ENCODE assay signal across 14 cellular contexts in genomic region chr9:6433405-6433804, GRCh38. TPM values are rescaled to one million over a fixed set of nuclear protein-coding genes. Genes with fewer than 3 reads are reported as not detected.
A peak's percentile ranks its signal among the peaks of the same experiment; 100 is the strongest.
DNase-seq lines count a peak whose midpoint lies in the region; ATAC-seq and TF ChIP-seq lines count a peak whose summit lies in the region.
"Had no signal": no experiment of that assay in that cellular context is flagged by ENCODE, and none has a peak within 500 bp of the region (broad histone marks: within the 10 kb centered on the region; RNA-seq: fewer than 3 reads in every experiment).

No MANE protein-coding gene starts in this region.

- CTCF ChIA-PET in activated naive CD4-positive, alpha-beta T cell treated with anti-CD3 and anti-CD28 coated beads for 36 hours (lab: Charles Lee), result interaction anchor here (0.6 kb wide), 1 partner anchor 635 kb away, joined by 3 read pairs; no protein-coding TSS in a partner anchor

- peaks cover 31% of the 10 kb centered on the region for H3K36me3 Mint-ChIP-seq in activated naive CD4-positive, alpha-beta T cell treated with anti-CD3 and anti-CD28 coated beads for 36 hours (ENCODE audit: low read depth)
- H3K36me3 Mint-ChIP-seq in activated T-helper 17 cell treated with anti-CD3 and anti-CD28 coated beads, Interleukin-2, amount 50 U/mL, for 72 hours (ENCODE audit: low read depth), result peaks cover 75% of the 10 kb centered on the region

- H3K9me3 ChIP-seq in thyroid gland (no peaks in the 10 kb centered on the region), SJCRH30 (replicated peaks) (no peaks in the 10 kb centered on the region)

- H3K27me3 ChIP-seq in thyroid gland (no peaks in the 10 kb centered on the region), SJCRH30 (no peaks in the 10 kb centered on the region)

- peak overlapping the region; percentile 51 for H3K27ac Mint-ChIP-seq in activated naive CD4-positive, alpha-beta T cell treated with anti-CD3 and anti-CD28 coated beads for 36 hours
- peak overlapping the region; percentile 96 for H3K27ac Mint-ChIP-seq in activated T-helper 17 cell treated with anti-CD3 and anti-CD28 coated beads, Interleukin-2, amount 50 U/mL, for 72 hours
- H3K27ac Mint-ChIP-seq: type B pancreatic cell had no signal

- peak; percentile 51 for ATAC-seq in activated T-helper 17 cell treated with anti-CD3 and anti-CD28 coated beads, Interleukin-2, amount 50 U/mL, for 72 hours (replicated peaks)

- peaks cover 26 to 34% of the 10 kb centered on the region in 2 donors for H3K4me1 ChIP-seq in thyroid gland
- H3K4me1 ChIP-seq in SJCRH30, result no peaks in the 10 kb centered on the region

- TF ChIP-seq CTCF in fibroblast of pulmonary artery (IDR thresholded peaks at IDR 0.05; ENCODE audit: low read length, missing control alignments) (no peak), thyroid gland (IDR thresholded peaks at IDR 0.05) (no peak)

- no peak overlapping the region for H3K4me3 ChIP-seq in fibroblast of pulmonary artery (replicated peaks; ENCODE audit: low read depth, low read length)
- no peak overlapping the region for H3K4me3 ChIP-seq in thyroid gland (replicated peaks in 1 of 3)
- H3K4me3 ChIP-seq in SJCRH30, result no peak overlapping the region

- no peaks in the 10 kb centered on the region for H3K9me3 Mint-ChIP-seq in activated naive CD4-positive, alpha-beta T cell treated with anti-CD3 and anti-CD28 coated beads for 36 hours
- no peaks in the 10 kb centered on the region for H3K9me3 Mint-ChIP-seq in activated T-helper 17 cell treated with anti-CD3 and anti-CD28 coated beads, Interleukin-2, amount 50 U/mL, for 72 hours
- H3K9me3 Mint-ChIP-seq: type B pancreatic cell had no signal

- H3K27ac ChIP-seq in thyroid gland (peak overlapping the region in 2 of 3 donors; percentile 19 to 73), SJCRH30 (no peak overlapping the region)
- H3K27ac ChIP-seq: WERI-Rb-1 had no signal

- H3K36me3 ChIP-seq in thyroid gland (no peaks in the 10 kb centered on the region), SJCRH30 (no peaks in the 10 kb centered on the region; the same call in 1 of the 2 replicates)

- WGBS in thyroid gland, 2 donors, result 75 to 79% methylated on average over 2 of the region's 2 CpGs

- peaks cover 65% of the 10 kb centered on the region for H3K4me1 Mint-ChIP-seq in activated naive CD4-positive, alpha-beta T cell treated with anti-CD3 and anti-CD28 coated beads for 36 hours (ENCODE audit: low read depth)
- peaks cover 44% of the 10 kb centered on the region for H3K4me1 Mint-ChIP-seq in activated T-helper 17 cell treated with anti-CD3 and anti-CD28 coated beads, Interleukin-2, amount 50 U/mL, for 72 hours

- H3K4me3 Mint-ChIP-seq in activated naive CD4-positive, alpha-beta T cell treated with anti-CD3 and anti-CD28 coated beads for 36 hours, result no peak overlapping the region
- H3K4me3 Mint-ChIP-seq in activated T-helper 17 cell treated with anti-CD3 and anti-CD28 coated beads, Interleukin-2, amount 50 U/mL, for 72 hours, result peak overlapping the region; percentile 59
- H3K4me3 Mint-ChIP-seq: type B pancreatic cell had no signal

- intact Hi-C loops in activated naive CD4-positive, alpha-beta T cell treated with anti-CD3 and anti-CD28 coated beads for 36 hours (cut with micrococcal nuclease), result loop anchor here (1.0 kb wide), 1 partner anchor 15 kb away; no protein-coding TSS in a partner anchor
- intact Hi-C loops in thyroid gland (cut with DNase I), result no loop called here

- no peaks in the 10 kb centered on the region for H3K27me3 Mint-ChIP-seq in activated naive CD4-positive, alpha-beta T cell treated with anti-CD3 and anti-CD28 coated beads for 36 hours (ENCODE audit: low read depth)
- H3K27me3 Mint-ChIP-seq in activated T-helper 17 cell treated with anti-CD3 and anti-CD28 coated beads, Interleukin-2, amount 50 U/mL, for 72 hours, result no peaks in the 10 kb centered on the region
- H3K27me3 Mint-ChIP-seq: type B pancreatic cell had no signal

- no peak for DNase-seq in activated naive CD4-positive, alpha-beta T cell treated with anti-CD3 and anti-CD28 coated beads for 36 hours
- DNase-seq in activated naive CD4-positive, alpha-beta T cell treated with Interleukin-2 at 50 U/mL for 16 hours, result no peak
- peak; percentile 66 for DNase-seq in fibroblast of pulmonary artery (ENCODE audit: low read depth)
- DNase-seq in thyroid gland, result no peak
- no peak for DNase-seq in SJCRH30
- DNase-seq in NCI-H1105 (lab: John Stamatoyannopoulos, UW), result no peak
- DNase-seq in glomerular visceral epithelial cell (ENCODE audit: extremely low spot score), result no peak
- DNase-seq: AML-193, NCI-H1092 treated with DMSO at 0.1 percent for 48 hours, NCI-H526 treated with DMSO at 0.1 percent for 48 hours, Right ventricle myocardium superior, WERI-Rb-1 had no signal

- TF ChIP-seq POLR2A in thyroid gland (IDR thresholded peaks at IDR 0.05), result no peak

RNA-seq across cellular contexts. Expression of gene UHRF2, which starts 20.4 kb away (rescaled TPM):
- 10 to 100 TPM; 62.7 to 71.5 TPM for total RNA-seq in activated naive CD4-positive, alpha-beta T cell treated with anti-CD3 and anti-CD28 coated beads for 36 hours
- total RNA-seq in activated T-helper 17 cell treated with anti-CD3 and anti-CD28 coated beads, Interleukin-2, amount 50 U/mL, for 72 hours, result 10 to 100 TPM; 98.7 to 99.6 TPM
- total RNA-seq in thyroid gland, result 100 to 1,000 TPM in 1 of 4 donors, 10 to 100 TPM in 3; 44.4 to 103 (median 74.8) TPM
- 40.4 and 53.8 TPM in 2 replicates for total RNA-seq in SJCRH30 (2014; rRNA removed; shearing (Covaris generic))
